1 cellular context compared by ENCODE assay signal in the genomic region with DNA sequence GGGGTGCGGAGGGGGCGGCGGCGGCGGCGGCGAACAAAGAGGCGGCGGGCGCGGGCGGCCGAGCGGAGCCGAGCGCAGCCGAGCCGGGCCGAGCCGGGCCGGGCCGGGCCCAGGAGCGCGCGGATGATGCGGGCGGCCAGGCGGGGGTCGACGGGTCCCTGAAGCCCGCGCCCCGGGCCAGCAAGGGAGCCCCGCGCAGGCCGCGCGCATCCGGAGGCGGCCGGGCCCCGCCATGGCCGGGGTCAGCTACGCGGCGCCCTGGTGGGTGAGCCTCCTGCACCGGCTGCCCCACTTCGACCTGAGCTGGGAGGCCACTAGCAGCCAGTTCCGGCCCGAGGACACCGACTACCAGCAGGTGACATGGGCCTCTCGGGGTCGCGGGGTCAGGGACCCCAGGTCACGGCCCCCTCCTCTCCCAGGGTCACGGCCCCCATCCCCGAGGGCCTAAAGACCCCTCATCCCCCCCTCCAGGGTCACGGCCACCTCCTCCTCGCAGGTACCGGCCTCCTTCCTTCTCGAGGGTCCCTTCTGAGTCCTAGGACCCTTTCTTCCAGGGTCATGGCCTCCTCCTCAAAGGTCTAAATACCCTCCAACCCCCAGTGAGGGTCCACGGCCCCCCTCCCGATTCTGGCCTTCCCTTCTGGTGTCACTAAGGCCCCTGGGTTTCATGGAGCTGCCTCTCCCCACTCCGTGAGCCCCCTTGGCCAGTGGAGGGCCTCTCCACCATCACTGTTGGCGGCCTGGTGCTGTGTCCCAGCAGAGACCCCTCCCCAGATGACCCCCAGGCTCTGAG.
A peak's percentile ranks its signal among the peaks of the same experiment; 100 is the strongest.
TF ChIP-seq lines count a peak whose summit lies in the region.

A gene with protein sequence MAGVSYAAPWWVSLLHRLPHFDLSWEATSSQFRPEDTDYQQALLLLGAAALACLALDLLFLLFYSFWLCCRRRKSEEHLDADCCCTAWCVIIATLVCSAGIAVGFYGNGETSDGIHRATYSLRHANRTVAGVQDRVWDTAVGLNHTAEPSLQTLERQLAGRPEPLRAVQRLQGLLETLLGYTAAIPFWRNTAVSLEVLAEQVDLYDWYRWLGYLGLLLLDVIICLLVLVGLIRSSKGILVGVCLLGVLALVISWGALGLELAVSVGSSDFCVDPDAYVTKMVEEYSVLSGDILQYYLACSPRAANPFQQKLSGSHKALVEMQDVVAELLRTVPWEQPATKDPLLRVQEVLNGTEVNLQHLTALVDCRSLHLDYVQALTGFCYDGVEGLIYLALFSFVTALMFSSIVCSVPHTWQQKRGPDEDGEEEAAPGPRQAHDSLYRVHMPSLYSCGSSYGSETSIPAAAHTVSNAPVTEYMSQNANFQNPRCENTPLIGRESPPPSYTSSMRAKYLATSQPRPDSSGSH (plus strand): TSS at position 63 of the 793 bp plus-strand sequence. CDS start 170 bp downstream, at position 233.

TF ChIP-seq in HepG2, 621 proteins besides CTCF, POLR2A, EP300 and RAD21 (continued from another document):
- TF ChIP-seq, protein P1, sequence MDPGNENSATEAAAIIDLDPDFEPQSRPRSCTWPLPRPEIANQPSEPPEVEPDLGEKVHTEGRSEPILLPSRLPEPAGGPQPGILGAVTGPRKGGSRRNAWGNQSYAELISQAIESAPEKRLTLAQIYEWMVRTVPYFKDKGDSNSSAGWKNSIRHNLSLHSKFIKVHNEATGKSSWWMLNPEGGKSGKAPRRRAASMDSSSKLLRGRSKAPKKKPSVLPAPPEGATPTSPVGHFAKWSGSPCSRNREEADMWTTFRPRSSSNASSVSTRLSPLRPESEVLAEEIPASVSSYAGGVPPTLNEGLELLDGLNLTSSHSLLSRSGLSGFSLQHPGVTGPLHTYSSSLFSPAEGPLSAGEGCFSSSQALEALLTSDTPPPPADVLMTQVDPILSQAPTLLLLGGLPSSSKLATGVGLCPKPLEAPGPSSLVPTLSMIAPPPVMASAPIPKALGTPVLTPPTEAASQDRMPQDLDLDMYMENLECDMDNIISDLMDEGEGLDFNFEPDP (CRISPR knock-in tag; conservative IDR thresholded peaks at IDR 0.05): no peak
- TF ChIP-seq SMARCC2 (IDR thresholded peaks at IDR 0.05): no peak
- 0 out of 2 replicates have a peak, but pooled peaks have one; percentile 3 for TF ChIP-seq KAT7 (CRISPR knock-in tag; IDR thresholded peaks at IDR 0.05; ENCODE audit: borderline replicate concordance)
- peak; percentile 44; the same call in 1 of the 2 replicates for TF ChIP-seq YEATS4 (CRISPR knock-in tag; IDR thresholded peaks at IDR 0.05; ENCODE audit: borderline replicate concordance)
- TF ChIP-seq YY1 (IDR thresholded peaks at IDR 0.05; ENCODE audit: insufficient read depth, insufficient replicate concordance, low read depth, low read length): peak; percentile 42
- TF ChIP-seq PHF21A (CRISPR knock-in tag; IDR thresholded peaks at IDR 0.05): no peak
- no peak for TF ChIP-seq NAIF1 (CRISPR knock-in tag; IDR thresholded peaks at IDR 0.05; ENCODE audit: borderline replicate concordance)
- TF ChIP-seq NR2F6 (IDR thresholded peaks at IDR 0.05): peak; percentile 72
- TF ChIP-seq NR2F6 (CRISPR knock-in tag; IDR thresholded peaks at IDR 0.05): 0 out of 2 replicates have a peak, but pooled peaks have one; percentile 46
- no peak for TF ChIP-seq HNRNPK (IDR thresholded peaks at IDR 0.05; ENCODE audit: low read depth, low read length, poor library complexity, severe bottlenecking)
- TF ChIP-seq TP53 (CRISPR knock-in tag; conservative IDR thresholded peaks at IDR 0.05): no peak
- TF ChIP-seq ZNF737 (CRISPR knock-in tag; IDR thresholded peaks at IDR 0.05; ENCODE audit: borderline replicate concordance): peak; percentile 65; the same call in 1 of the 2 replicates
- TF ChIP-seq NONO (IDR thresholded peaks at IDR 0.05): no peak
- TF ChIP-seq NONO (CRISPR knock-in tag; conservative IDR thresholded peaks at IDR 0.05): 0 out of 2 replicates have a peak, but pooled peaks have one; percentile 45
- TF ChIP-seq FOXA3 (CRISPR knock-in tag; IDR thresholded peaks at IDR 0.05): no peak
- no peak for TF ChIP-seq RFX1 (IDR thresholded peaks at IDR 0.05)
- 0 out of 2 replicates have a peak, but pooled peaks have one; percentile 7 for TF ChIP-seq AHR (CRISPR knock-in tag; IDR thresholded peaks at IDR 0.05)
- TF ChIP-seq FOXO1 (CRISPR knock-in tag; IDR thresholded peaks at IDR 0.05): no peak
- 0 out of 2 replicates have a peak, but pooled peaks have one; percentile 55 for TF ChIP-seq GLI4 (CRISPR knock-in tag; IDR thresholded peaks at IDR 0.05; ENCODE audit: borderline replicate concordance)
- TF ChIP-seq REPIN1 (CRISPR knock-in tag; IDR thresholded peaks at IDR 0.05; ENCODE audit: borderline replicate concordance, low read depth): no peak
- 0 out of 2 replicates have a peak, but pooled peaks have one; percentile 20 for TF ChIP-seq ETV5 (CRISPR knock-in tag; IDR thresholded peaks at IDR 0.05; ENCODE audit: borderline replicate concordance)
- TF ChIP-seq ZNF773 (CRISPR knock-in tag; IDR thresholded peaks at IDR 0.05; ENCODE audit: borderline replicate concordance): no peak
- peak; percentile 40; the same call in 1 of the 2 replicates for TF ChIP-seq GABPB1 (CRISPR knock-in tag; IDR thresholded peaks at IDR 0.05)
- no peak for TF ChIP-seq IKZF1 (IDR thresholded peaks at IDR 0.05)
- no peak; the same call in 1 of the 2 replicates for TF ChIP-seq NFYB (CRISPR knock-in tag; IDR thresholded peaks at IDR 0.05)
- no peak for TF ChIP-seq BCL6 (CRISPR knock-in tag; IDR thresholded peaks at IDR 0.05)
- peak; percentile 77; the same call in 1 of the 2 replicates for TF ChIP-seq ZNF558 (CRISPR knock-in tag; IDR thresholded peaks at IDR 0.05; ENCODE audit: borderline replicate concordance)
- no peak for TF ChIP-seq EZH2 (conservative IDR thresholded peaks at IDR 0.05; ENCODE audit: low read depth, low read length)
- no peak for TF ChIP-seq SMAD3 (CRISPR knock-in tag; IDR thresholded peaks at IDR 0.05)
- no peak for TF ChIP-seq STAG1 (CRISPR knock-in tag; IDR thresholded peaks at IDR 0.05)
- TF ChIP-seq, protein P2, sequence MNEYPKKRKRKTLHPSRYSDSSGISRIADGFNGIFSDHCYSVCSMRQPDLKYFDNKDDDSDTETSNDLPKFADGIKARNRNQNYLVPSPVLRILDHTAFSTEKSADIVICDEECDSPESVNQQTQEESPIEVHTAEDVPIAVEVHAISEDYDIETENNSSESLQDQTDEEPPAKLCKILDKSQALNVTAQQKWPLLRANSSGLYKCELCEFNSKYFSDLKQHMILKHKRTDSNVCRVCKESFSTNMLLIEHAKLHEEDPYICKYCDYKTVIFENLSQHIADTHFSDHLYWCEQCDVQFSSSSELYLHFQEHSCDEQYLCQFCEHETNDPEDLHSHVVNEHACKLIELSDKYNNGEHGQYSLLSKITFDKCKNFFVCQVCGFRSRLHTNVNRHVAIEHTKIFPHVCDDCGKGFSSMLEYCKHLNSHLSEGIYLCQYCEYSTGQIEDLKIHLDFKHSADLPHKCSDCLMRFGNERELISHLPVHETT (CRISPR knock-in tag; conservative IDR thresholded peaks at IDR 0.05): no peak
- peak; percentile 60; the same call in 1 of the 2 replicates for TF ChIP-seq ZSCAN21 (CRISPR knock-in tag; IDR thresholded peaks at IDR 0.05; ENCODE audit: borderline replicate concordance)
- TF ChIP-seq SYNCRIP (IDR thresholded peaks at IDR 0.05; ENCODE audit: insufficient read depth, low read depth, low read length): no peak
- TF ChIP-seq, protein P3, sequence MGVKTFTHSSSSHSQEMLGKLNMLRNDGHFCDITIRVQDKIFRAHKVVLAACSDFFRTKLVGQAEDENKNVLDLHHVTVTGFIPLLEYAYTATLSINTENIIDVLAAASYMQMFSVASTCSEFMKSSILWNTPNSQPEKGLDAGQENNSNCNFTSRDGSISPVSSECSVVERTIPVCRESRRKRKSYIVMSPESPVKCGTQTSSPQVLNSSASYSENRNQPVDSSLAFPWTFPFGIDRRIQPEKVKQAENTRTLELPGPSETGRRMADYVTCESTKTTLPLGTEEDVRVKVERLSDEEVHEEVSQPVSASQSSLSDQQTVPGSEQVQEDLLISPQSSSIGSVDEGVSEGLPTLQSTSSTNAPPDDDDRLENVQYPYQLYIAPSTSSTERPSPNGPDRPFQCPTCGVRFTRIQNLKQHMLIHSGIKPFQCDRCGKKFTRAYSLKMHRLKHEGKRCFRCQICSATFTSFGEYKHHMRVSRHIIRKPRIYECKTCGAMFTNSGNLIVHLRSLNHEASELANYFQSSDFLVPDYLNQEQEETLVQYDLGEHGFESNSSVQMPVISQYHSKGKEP (CRISPR knock-in tag; IDR thresholded peaks at IDR 0.05): no peak
- no peak for TF ChIP-seq MAFF (IDR thresholded peaks at IDR 0.05; ENCODE audit: low read depth, low read length)
- TF ChIP-seq, protein P4, sequence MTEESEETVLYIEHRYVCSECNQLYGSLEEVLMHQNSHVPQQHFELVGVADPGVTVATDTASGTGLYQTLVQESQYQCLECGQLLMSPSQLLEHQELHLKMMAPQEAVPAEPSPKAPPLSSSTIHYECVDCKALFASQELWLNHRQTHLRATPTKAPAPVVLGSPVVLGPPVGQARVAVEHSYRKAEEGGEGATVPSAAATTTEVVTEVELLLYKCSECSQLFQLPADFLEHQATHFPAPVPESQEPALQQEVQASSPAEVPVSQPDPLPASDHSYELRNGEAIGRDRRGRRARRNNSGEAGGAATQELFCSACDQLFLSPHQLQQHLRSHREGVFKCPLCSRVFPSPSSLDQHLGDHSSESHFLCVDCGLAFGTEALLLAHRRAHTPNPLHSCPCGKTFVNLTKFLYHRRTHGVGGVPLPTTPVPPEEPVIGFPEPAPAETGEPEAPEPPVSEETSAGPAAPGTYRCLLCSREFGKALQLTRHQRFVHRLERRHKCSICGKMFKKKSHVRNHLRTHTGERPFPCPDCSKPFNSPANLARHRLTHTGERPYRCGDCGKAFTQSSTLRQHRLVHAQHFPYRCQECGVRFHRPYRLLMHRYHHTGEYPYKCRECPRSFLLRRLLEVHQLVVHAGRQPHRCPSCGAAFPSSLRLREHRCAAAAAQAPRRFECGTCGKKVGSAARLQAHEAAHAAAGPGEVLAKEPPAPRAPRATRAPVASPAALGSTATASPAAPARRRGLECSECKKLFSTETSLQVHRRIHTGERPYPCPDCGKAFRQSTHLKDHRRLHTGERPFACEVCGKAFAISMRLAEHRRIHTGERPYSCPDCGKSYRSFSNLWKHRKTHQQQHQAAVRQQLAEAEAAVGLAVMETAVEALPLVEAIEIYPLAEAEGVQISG (CRISPR knock-in tag; IDR thresholded peaks at IDR 0.05): no peak
- 0 out of 2 replicates have a peak, but pooled peaks have one; percentile 18 for TF ChIP-seq HOXA3 (CRISPR knock-in tag; IDR thresholded peaks at IDR 0.05)
- no peak for TF ChIP-seq DMAP1 (CRISPR knock-in tag; IDR thresholded peaks at IDR 0.05)
- TF ChIP-seq TBP (CRISPR knock-in tag; IDR thresholded peaks at IDR 0.05): no peak
- TF ChIP-seq CREB1 (IDR thresholded peaks at IDR 0.05): no peak
- TF ChIP-seq CREB1 (CRISPR knock-in tag; IDR thresholded peaks at IDR 0.05): no peak
- TF ChIP-seq ZFP36L1 (CRISPR knock-in tag; IDR thresholded peaks at IDR 0.05): no peak
- peak; percentile 29 for TF ChIP-seq IKZF4 (CRISPR knock-in tag; IDR thresholded peaks at IDR 0.05; ENCODE audit: borderline replicate concordance, low read depth, not compliant biosample characterization)
- peak; percentile 56 for TF ChIP-seq ZFY (CRISPR knock-in tag; IDR thresholded peaks at IDR 0.05)
- TF ChIP-seq CEBPG (CRISPR knock-in tag; IDR thresholded peaks at IDR 0.05): no peak
- no peak for TF ChIP-seq HNRNPL (IDR thresholded peaks at IDR 0.05; ENCODE audit: low read depth, low read length)
- TF ChIP-seq ZNF720 (CRISPR knock-in tag; IDR thresholded peaks at IDR 0.05): no peak
- no peak for TF ChIP-seq NCOA2 (CRISPR knock-in tag; IDR thresholded peaks at IDR 0.05)
- TF ChIP-seq, protein P5, sequence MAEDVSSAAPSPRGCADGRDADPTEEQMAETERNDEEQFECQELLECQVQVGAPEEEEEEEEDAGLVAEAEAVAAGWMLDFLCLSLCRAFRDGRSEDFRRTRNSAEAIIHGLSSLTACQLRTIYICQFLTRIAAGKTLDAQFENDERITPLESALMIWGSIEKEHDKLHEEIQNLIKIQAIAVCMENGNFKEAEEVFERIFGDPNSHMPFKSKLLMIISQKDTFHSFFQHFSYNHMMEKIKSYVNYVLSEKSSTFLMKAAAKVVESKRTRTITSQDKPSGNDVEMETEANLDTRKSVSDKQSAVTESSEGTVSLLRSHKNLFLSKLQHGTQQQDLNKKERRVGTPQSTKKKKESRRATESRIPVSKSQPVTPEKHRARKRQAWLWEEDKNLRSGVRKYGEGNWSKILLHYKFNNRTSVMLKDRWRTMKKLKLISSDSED (CRISPR knock-in tag; IDR thresholded peaks at IDR 0.05): no peak
- TF ChIP-seq ZNF563 (CRISPR knock-in tag; IDR thresholded peaks at IDR 0.05): 0 out of 2 replicates have a peak, but pooled peaks have one; percentile 10
- TF ChIP-seq, protein P6, sequence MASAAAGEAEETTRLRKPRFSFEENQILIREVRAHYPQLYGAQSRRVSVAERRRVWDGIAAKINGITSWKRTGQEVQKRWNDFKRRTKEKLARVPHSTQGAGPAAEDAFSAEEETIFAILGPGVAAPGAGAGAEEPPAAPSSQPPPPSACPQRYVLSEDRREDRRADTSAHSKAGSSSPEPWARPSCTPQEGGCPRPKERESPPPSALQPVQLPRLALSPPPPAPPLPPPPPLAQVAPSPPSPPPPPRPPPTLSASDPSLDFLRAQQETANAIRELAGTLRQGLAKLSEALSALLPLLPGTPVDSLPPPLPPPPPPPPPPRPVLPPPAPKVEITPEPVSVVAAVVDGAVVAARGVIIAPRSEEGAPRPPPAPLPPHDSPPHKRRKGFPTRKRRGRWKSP (CRISPR knock-in tag; IDR thresholded peaks at IDR 0.05): no peak
- no peak for TF ChIP-seq ZNF180 (CRISPR knock-in tag; IDR thresholded peaks at IDR 0.05; ENCODE audit: borderline replicate concordance, low read depth)
- no peak for TF ChIP-seq HDAC1 (CRISPR knock-in tag; IDR thresholded peaks at IDR 0.05)
- TF ChIP-seq ZNF207 (IDR thresholded peaks at IDR 0.05; ENCODE audit: borderline replicate concordance): no peak
- TF ChIP-seq WIZ (CRISPR knock-in tag; IDR thresholded peaks at IDR 0.05): no peak
- TF ChIP-seq, protein P7, sequence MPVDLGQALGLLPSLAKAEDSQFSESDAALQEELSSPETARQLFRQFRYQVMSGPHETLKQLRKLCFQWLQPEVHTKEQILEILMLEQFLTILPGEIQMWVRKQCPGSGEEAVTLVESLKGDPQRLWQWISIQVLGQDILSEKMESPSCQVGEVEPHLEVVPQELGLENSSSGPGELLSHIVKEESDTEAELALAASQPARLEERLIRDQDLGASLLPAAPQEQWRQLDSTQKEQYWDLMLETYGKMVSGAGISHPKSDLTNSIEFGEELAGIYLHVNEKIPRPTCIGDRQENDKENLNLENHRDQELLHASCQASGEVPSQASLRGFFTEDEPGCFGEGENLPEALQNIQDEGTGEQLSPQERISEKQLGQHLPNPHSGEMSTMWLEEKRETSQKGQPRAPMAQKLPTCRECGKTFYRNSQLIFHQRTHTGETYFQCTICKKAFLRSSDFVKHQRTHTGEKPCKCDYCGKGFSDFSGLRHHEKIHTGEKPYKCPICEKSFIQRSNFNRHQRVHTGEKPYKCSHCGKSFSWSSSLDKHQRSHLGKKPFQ (CRISPR knock-in tag; IDR thresholded peaks at IDR 0.05; ENCODE audit: insufficient replicate concordance): no peak
- no peak for TF ChIP-seq MBD4 (IDR thresholded peaks at IDR 0.05; ENCODE audit: borderline replicate concordance, low read length)
- peak; percentile 21; the same call in 1 of the 2 replicates for TF ChIP-seq BORCS8-MEF2B (CRISPR knock-in tag; IDR thresholded peaks at IDR 0.05)
- no peak for TF ChIP-seq ZNF382 (CRISPR knock-in tag; IDR thresholded peaks at IDR 0.05; ENCODE audit: borderline replicate concordance)
